ENCODE assay signal across 8 cellular contexts in the genomic region with DNA sequence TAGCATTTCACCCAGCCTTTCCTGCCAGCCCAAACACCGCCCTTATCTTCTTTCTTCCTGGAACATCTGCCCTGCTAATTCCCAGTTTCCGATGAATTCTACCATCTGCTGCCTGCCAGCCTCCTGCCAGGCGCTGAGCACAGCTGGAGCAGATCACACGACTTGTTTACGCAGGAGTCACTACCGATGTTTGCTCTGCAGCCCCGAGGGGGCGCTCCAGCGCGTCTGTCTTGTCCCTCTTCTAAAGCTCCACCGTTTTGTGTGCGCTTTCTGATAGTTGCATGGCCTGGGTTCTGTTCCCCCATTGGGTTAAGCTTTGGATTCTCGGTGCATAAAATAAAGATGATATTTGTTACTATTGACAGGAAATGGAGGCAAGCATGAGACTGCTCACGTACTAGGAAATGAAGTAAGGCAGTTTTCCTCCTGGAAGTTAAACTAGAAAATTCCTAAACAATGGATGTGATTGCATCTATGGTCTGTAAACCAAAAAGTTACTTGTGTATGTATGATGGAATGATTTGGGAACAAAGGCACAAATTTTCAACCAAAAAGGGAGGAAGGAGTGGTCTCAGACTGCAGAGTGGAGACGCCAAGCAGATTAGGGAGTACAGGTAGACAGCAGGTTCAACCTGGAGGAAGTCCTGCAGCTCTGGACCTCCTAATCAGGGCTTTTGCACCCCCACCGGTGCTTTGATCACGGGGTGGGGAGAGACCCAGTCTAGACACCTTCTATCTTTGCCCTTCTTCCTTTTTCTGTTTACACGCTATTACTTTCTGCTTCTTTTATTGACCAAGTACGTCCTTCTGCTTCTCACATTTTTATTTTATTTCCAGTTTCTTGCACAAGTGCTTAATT. TPM values are rescaled to one million over a fixed set of nuclear protein-coding genes. Genes with fewer than 3 reads are reported as not detected.
DNase-seq lines count a peak whose midpoint lies in the region; ATAC-seq and TF ChIP-seq lines count a peak whose summit lies in the region.

No MANE protein-coding gene starts in this region.

- H3K9me3 ChIP-seq in A673 (ENCODE audit: low read depth, low read length, poor library complexity, severe bottlenecking) (no peaks in the 10 kb centered on the region), mesenchymal stem cell (ENCODE audit: control insufficient read depth, low read length) (no peaks in the 10 kb centered on the region)

- H3K4me3 ChIP-seq in A673 (ENCODE audit: low read depth, low read length, poor library complexity, severe bottlenecking) (no peak overlapping the region), mesenchymal stem cell (ENCODE audit: insufficient read depth in 1 of 2, low read depth in 1 of 2, low read length in 2 of 2) (peak overlapping the region in 1 of 2 experiments; percentile 54)

- CTCF ChIA-PET in A673 (lab: Charles Lee): interaction anchor here (0.5 to 3.1 kb wide), 5 partner anchors 73 to 321 kb away, joined by 3 to 28 read pairs (median 5); a partner anchor contains a TSS

- POLR2A ChIA-PET in A673 (lab: Charles Lee; ENCODE audit: low non-redundant PET): interaction anchor here (0.7 kb wide), 1 partner anchor 296 kb away, joined by 3 read pairs; no protein-coding TSS in a partner anchor

- H3K4ac ChIP-seq in mesenchymal stem cell (ENCODE audit: low read depth in 1 of 2, low read length in 2 of 2): no peak overlapping the region

- H4K8ac ChIP-seq in mesenchymal stem cell (ENCODE audit: low read length): peak overlapping the region; percentile 20

- peaks cover 9% of the 10 kb centered on the region for H3K27me3 ChIP-seq in A673 (replicated peaks; ENCODE audit: insufficient read depth, low read depth, low read length, poor library complexity)
- peaks cover 6 to 25% of the 10 kb centered on the region in 2 experiments for H3K27me3 ChIP-seq in mesenchymal stem cell (ENCODE audit: control insufficient read depth in 1 of 2, insufficient read depth in 1 of 2, low read length in 2 of 2)

- peak; percentile 98 for TF ChIP-seq CTCF in A673 (conservative IDR thresholded peaks at IDR 0.05; ENCODE audit: low read depth, low read length)

- no peak overlapping the region for H3K14ac ChIP-seq in mesenchymal stem cell (ENCODE audit: low read length in 2 of 2)

- BruUV-seq in A673 (replicated peaks; lab: Mats Ljungman, UMichigan): no TSS peak

- H3K36me3 ChIP-seq in A673 (ENCODE audit: insufficient read depth, low read length, poor library complexity, severe bottlenecking) (no peaks in the 10 kb centered on the region), mesenchymal stem cell (ENCODE audit: control insufficient read depth in 1 of 2, insufficient read depth in 2 of 2, low read depth in 1 of 2, low read length in 2 of 2) (no peaks in the 10 kb centered on the region)

- DNase-seq in A673 (ENCODE audit: low spot score) (peak; percentile 96), NCI-H774 (lab: John Stamatoyannopoulos, UW) (peak; percentile 82), mesenchymal stem cell (peak; percentile 88)
- DNase-seq in activated CD8-positive, alpha-beta memory T cell treated with anti-CD3 and anti-CD28 coated beads for 24 hours: peak; percentile 92
- peak; percentile 67 for DNase-seq in effector CD8-positive, alpha-beta T cell (lab: John Stamatoyannopoulos, UW)
- DNase-seq in stimulated activated CD8-positive, alpha-beta memory T cell treated with anti-CD3 and anti-CD28 coated beads, Interleukin-12 subunit alpha, Interleukin-12 subunit beta, amount 100 ng/mL, for 1 hour (ENCODE audit: low read depth): peak; percentile 79

- no peak overlapping the region for H3K27ac ChIP-seq in A673 (ENCODE audit: low read depth, low read length, poor library complexity, severe bottlenecking)
- no peak overlapping the region for H3K27ac ChIP-seq in mesenchymal stem cell (ENCODE audit: low read length, poor library complexity, severe bottlenecking)

- peak overlapping the region; percentile 49 for H3K4me2 ChIP-seq in mesenchymal stem cell (ENCODE audit: low read length, poor library complexity, severe bottlenecking)

- ATAC-seq in GM18867 (IDR thresholded peaks at IDR 0.05; ENCODE audit: unreplicated experiment): peak; percentile 46
- ATAC-seq in HG03439 (IDR thresholded peaks at IDR 0.05; ENCODE audit: unreplicated experiment): peak; percentile 44

- no peak overlapping the region for H2BK12ac ChIP-seq in mesenchymal stem cell (ENCODE audit: low read length in 2 of 2)

- 25% methylated on average over 19 of the region's 19 CpGs for WGBS in mesenchymal stem cell

- H4K91ac ChIP-seq in mesenchymal stem cell (ENCODE audit: low read length): no peak overlapping the region

- H3K9ac ChIP-seq in mesenchymal stem cell (ENCODE audit: low read length): peak overlapping the region; percentile 82

- H3K79me1 ChIP-seq in mesenchymal stem cell (replicated peaks; ENCODE audit: low read length, poor library complexity, severe bottlenecking): no peaks in the 10 kb centered on the region

- peak overlapping the region in 1 of 2 experiments; percentile 1 for H3K23ac ChIP-seq in mesenchymal stem cell (ENCODE audit: low read length in 2 of 2)

- no peak overlapping the region for H3K18ac ChIP-seq in mesenchymal stem cell (ENCODE audit: low read depth in 1 of 2, low read length in 2 of 2)

- H3K4me1 ChIP-seq in A673 (ENCODE audit: insufficient read depth, low read length, poor library complexity, severe bottlenecking): peaks cover 18% of the 10 kb centered on the region
- H3K4me1 ChIP-seq in mesenchymal stem cell (ENCODE audit: control insufficient read depth, insufficient read depth, low read depth, low read length): peaks cover 7% of the 10 kb centered on the region

- no peak overlapping the region for H2BK120ac ChIP-seq in mesenchymal stem cell (ENCODE audit: low read depth, low read length)

- intact Hi-C loops in A673 (cut with micrococcal nuclease; ENCODE audit: unreplicated experiment): loop anchor here (2.0 to 5.0 kb wide), 3 partner anchors 116 to 316 kb away; a partner anchor contains a TSS

- H2AK5ac ChIP-seq in mesenchymal stem cell (ENCODE audit: low read length, severe bottlenecking): no peak overlapping the region

- H2BK15ac ChIP-seq in mesenchymal stem cell (ENCODE audit: low read depth, poor library complexity, severe bottlenecking): peak overlapping the region; percentile 83

- H2BK5ac ChIP-seq in mesenchymal stem cell (ENCODE audit: low read depth, low read length, poor library complexity, severe bottlenecking): no peak overlapping the region

- H2AFZ ChIP-seq in mesenchymal stem cell (ENCODE audit: low read depth, low read length): no peak overlapping the region

RNA-seq across cellular contexts. Expression of a gene that starts 2.2 kb away (rescaled TPM):
- 195 and 200 TPM in 2 replicates for total RNA-seq in A673 (2021)
- polyA plus RNA-seq in mesenchymal stem cell (2013, experiment 1 of 2): 78.5 TPM
- 73.5 TPM for polyA plus RNA-seq in mesenchymal stem cell (2013, experiment 2 of 2)

RNA-seq across cellular contexts. Expression of a gene that starts 24.4 kb away (rescaled TPM):
- not detected in 2 replicates for total RNA-seq in A673 (2021)
- not detected for polyA plus RNA-seq in mesenchymal stem cell (2013, experiment 1 of 2)
- not detected for polyA plus RNA-seq in mesenchymal stem cell (2013, experiment 2 of 2)
